In the genomic region with DNA sequence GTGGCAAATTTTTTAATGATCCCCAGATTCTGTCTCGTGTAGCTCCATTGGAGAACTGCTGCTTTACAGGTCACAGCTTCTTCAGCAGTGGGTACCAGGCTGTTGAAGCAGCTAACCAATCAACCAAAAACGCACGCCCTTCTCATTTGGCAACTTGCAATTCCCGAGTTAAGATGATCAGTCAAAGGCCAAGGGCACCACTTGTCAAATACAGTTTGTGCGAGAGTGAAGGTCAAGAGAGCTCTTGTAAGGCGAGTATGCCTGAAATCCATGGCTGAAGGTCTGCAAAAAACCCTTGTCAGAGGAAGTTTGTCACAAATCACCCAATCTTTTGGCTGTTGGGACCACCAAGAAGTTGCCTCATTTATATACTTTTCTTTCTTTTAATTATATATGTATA, we compare ENCODE assay signal across 25 cellular contexts.
"Had no signal": no experiment of that assay in that cellular context is flagged by ENCODE, and none has a peak within 500 bp of the region (broad histone marks: within the 10 kb centered on the region; RNA-seq: fewer than 3 reads in every experiment).

No MANE protein-coding gene starts in this region.

- H3K4me3 Mint-ChIP-seq: effector memory CD8-positive, alpha-beta T cell; mesothelial cell of epicardium; naive B cell had no signal

- H3K27me3 ChIP-seq: colonic mucosa, dorsolateral prefrontal cortex, esophagus squamous epithelium, gastrocnemius medialis, heart right ventricle, left lung had no signal

- H3K27ac Mint-ChIP-seq: mesothelial cell of epicardium had no signal

- H3K27ac ChIP-seq: colonic mucosa, dorsolateral prefrontal cortex, epithelial cell of prostate, esophagus squamous epithelium, gastrocnemius medialis, left lung, lower lobe of right lung had no signal

- DNase-seq: colonic mucosa; dermis blood vessel endothelial cell; dorsolateral prefrontal cortex; effector CD4-positive, alpha-beta T cell; effector memory CD8-positive, alpha-beta T cell; erythroblast; esophagus squamous epithelium; foreskin fibroblast; foreskin melanocyte; gastrocnemius medialis; glutamatergic neuron; head of caudate nucleus; heart right ventricle; hippocampal formation; left cardiac atrium; left lung; lower lobe of right lung; mesenchymal stem cell; mucosa of descending colon; naive B cell had no signal

- H3K27me3 Mint-ChIP-seq: effector memory CD8-positive, alpha-beta T cell; naive B cell had no signal

- H3K36me3 ChIP-seq: colonic mucosa, gastrocnemius medialis, left lung, lower lobe of right lung had no signal

- FAIRE-seq: islet of Langerhans, keratinocyte had no signal

- H3K4me3 ChIP-seq: colonic mucosa, dorsolateral prefrontal cortex, esophagus squamous epithelium, gastrocnemius medialis, heart right ventricle, left lung, lower lobe of right lung, mucosa of descending colon had no signal

- H3K36me3 Mint-ChIP-seq: naive B cell had no signal

- H3K9me3 Mint-ChIP-seq: effector memory CD8-positive, alpha-beta T cell; mesothelial cell of epicardium; naive B cell had no signal

- H3K9me3 ChIP-seq: colonic mucosa, esophagus squamous epithelium, gastrocnemius medialis, heart right ventricle, left lung, lower lobe of right lung, mucosa of descending colon had no signal

- ATAC-seq: effector memory CD8-positive, alpha-beta T cell; esophagus mucosa; gastrocnemius medialis; left cardiac atrium; left lung; lower lobe of right lung; mucosa of descending colon had no signal

- H3K4me1 ChIP-seq: colonic mucosa, left lung had no signal
